17 cellular contexts compared by ENCODE assay signal in genomic region chr9:131840220-131840619, GRCh38.
A peak's percentile ranks its signal among the peaks of the same experiment; 100 is the strongest.
DNase-seq lines count a peak whose midpoint lies in the region; ATAC-seq and TF ChIP-seq lines count a peak whose summit lies in the region.
"Had no signal": no experiment of that assay in that cellular context is flagged by ENCODE, and none has a peak within 500 bp of the region (broad histone marks: within the 10 kb centered on the region; RNA-seq: fewer than 3 reads in every experiment).

No MANE protein-coding gene starts in this region.

- no peak for TF ChIP-seq RAD21 in HCT116 (IDR thresholded peaks at IDR 0.05; ENCODE audit: low read depth)

- RAD21 ChIA-PET in HCT116 (lab: Charles Lee; ENCODE audit: low non-redundant PET in 1 of 2, low total read pairs in 2 of 2, uncharacterized antibody in 2 of 2, unreplicated experiment in 2 of 2): no interaction called here

- POLR2A ChIA-PET in HCT116 (lab: Charles Lee): no interaction called here
- POLR2A ChIA-PET in activated CD8-positive, alpha-beta T cell treated with anti-CD3 and anti-CD28 coated beads for 36 hours (lab: Charles Lee): no interaction called here

- no peak overlapping the region for H3K9ac ChIP-seq in HCT116 (ENCODE audit: low read length)

- H3K4me3 Mint-ChIP-seq in activated T-cell treated with anti-CD3 and anti-CD28 coated beads, Interleukin-2, amount 50 U/mL, for 72 hours: peak overlapping the region; percentile 53 to 68
- no peak overlapping the region for H3K4me3 Mint-ChIP-seq in activated T-cell treated with anti-CD3 and anti-CD28 coated beads, Interleukin-2, amount 50 U/mL, for 4 hours
- H3K4me3 Mint-ChIP-seq in activated CD8-positive, alpha-beta T cell treated with anti-CD3 and anti-CD28 coated beads for 36 hours: no peak overlapping the region
- H3K4me3 Mint-ChIP-seq: CD14-positive monocyte, nephron had no signal

- H3K4me2 ChIP-seq in HCT116 (ENCODE audit: low read length) (peak overlapping the region; percentile 29), osteoblast (ENCODE audit: insufficient read depth, low read length) (peak overlapping the region; percentile 30)

- H3K79me2 ChIP-seq in HCT116 (ENCODE audit: insufficient read depth, low read length) (no peaks in the 10 kb centered on the region), osteoblast (ENCODE audit: insufficient read depth, low read length) (no peaks in the 10 kb centered on the region)

- ATAC-seq in activated T-cell treated with anti-CD3 and anti-CD28 coated beads, Interleukin-2, amount 50 U/mL, for 72 hours (replicated peaks in 1 of 2): peak in 1 of 2 donors; percentile 36
- no peak for ATAC-seq in activated T-cell treated with anti-CD3 and anti-CD28 coated beads, Interleukin-2, amount 50 U/mL, for 4 hours
- ATAC-seq in HCT116 (peak; percentile 21; the same call in 1 of the 2 replicates), omental fat pad (ENCODE audit: low FRiP score) (no peak), GM18873 (IDR thresholded peaks at IDR 0.05; ENCODE audit: low FRiP score, unreplicated experiment) (no peak)
- peak; percentile 19 for ATAC-seq in activated CD8-positive, alpha-beta T cell treated with anti-CD3 and anti-CD28 coated beads for 36 hours
- ATAC-seq: left colon, psoas muscle had no signal

- H3K27me3 Mint-ChIP-seq in activated T-cell treated with anti-CD3 and anti-CD28 coated beads, Interleukin-2, amount 50 U/mL, for 72 hours (ENCODE audit: low read depth): peaks cover 33% of the 10 kb centered on the region
- peaks cover 34% of the 10 kb centered on the region for H3K27me3 Mint-ChIP-seq in activated T-cell treated with anti-CD3 and anti-CD28 coated beads, Interleukin-2, amount 50 U/mL, for 4 hours (ENCODE audit: low read depth)
- peaks cover 6% of the 10 kb centered on the region for H3K27me3 Mint-ChIP-seq in activated CD8-positive, alpha-beta T cell treated with anti-CD3 and anti-CD28 coated beads for 36 hours

- no peak overlapping the region for H2AFZ ChIP-seq in HCT116 (ENCODE audit: low read depth, low read length, poor library complexity, severe bottlenecking)
- H2AFZ ChIP-seq in osteoblast (ENCODE audit: low read length): no peak overlapping the region

- intact Hi-C loops in HCT116 (cut with micrococcal nuclease): no loop called here
- intact Hi-C loops in activated CD8-positive, alpha-beta T cell treated with anti-CD3 and anti-CD28 coated beads for 36 hours (cut with micrococcal nuclease): no loop called here

- peaks cover 20% of the 10 kb centered on the region for H3K4me1 Mint-ChIP-seq in activated T-cell treated with anti-CD3 and anti-CD28 coated beads, Interleukin-2, amount 50 U/mL, for 72 hours (ENCODE audit: low read depth)
- peaks cover 9% of the 10 kb centered on the region for H3K4me1 Mint-ChIP-seq in activated T-cell treated with anti-CD3 and anti-CD28 coated beads, Interleukin-2, amount 50 U/mL, for 4 hours (ENCODE audit: low read depth)
- peaks cover 9% of the 10 kb centered on the region for H3K4me1 Mint-ChIP-seq in activated CD8-positive, alpha-beta T cell treated with anti-CD3 and anti-CD28 coated beads for 36 hours (ENCODE audit: low read depth)
- H3K4me1 Mint-ChIP-seq: CD14-positive monocyte had no signal

- H3K4me1 ChIP-seq in HCT116 (ENCODE audit: control insufficient read depth in 1 of 2, insufficient read depth in 2 of 2, low read length in 2 of 2): peaks cover 4 to 10% of the 10 kb centered on the region in 2 experiments; a peak in 3 of 4 replicates
- peaks cover 14% of the 10 kb centered on the region for H3K4me1 ChIP-seq in osteoblast (ENCODE audit: insufficient read depth, low read length)
- H3K4me1 ChIP-seq: psoas muscle had no signal

- H3K27me3 ChIP-seq in HCT116 (ENCODE audit: insufficient read depth, low read length): no peaks in the 10 kb centered on the region
- H3K27me3 ChIP-seq in osteoblast (ENCODE audit: insufficient read depth, low read length): peaks cover 23% of the 10 kb centered on the region

- H3K9me2 ChIP-seq in HCT116 (ENCODE audit: insufficient read depth): no peaks in the 10 kb centered on the region

- no peaks in the 10 kb centered on the region for H4K20me1 ChIP-seq in HCT116 (ENCODE audit: insufficient read depth)
- H4K20me1 ChIP-seq in osteoblast (ENCODE audit: insufficient read depth, low read length): peaks cover 7% of the 10 kb centered on the region

- no peaks in the 10 kb centered on the region for H3K9me3 Mint-ChIP-seq in activated T-cell treated with anti-CD3 and anti-CD28 coated beads, Interleukin-2, amount 50 U/mL, for 72 hours
- no peaks in the 10 kb centered on the region for H3K9me3 Mint-ChIP-seq in activated T-cell treated with anti-CD3 and anti-CD28 coated beads, Interleukin-2, amount 50 U/mL, for 4 hours
- H3K9me3 Mint-ChIP-seq in activated CD8-positive, alpha-beta T cell treated with anti-CD3 and anti-CD28 coated beads for 36 hours: no peaks in the 10 kb centered on the region
- H3K9me3 Mint-ChIP-seq: nephron had no signal

- H3K27ac ChIP-seq in HCT116 (ENCODE audit: low read depth, low read length) (no peak overlapping the region), osteoblast (ENCODE audit: low read depth, low read length) (no peak overlapping the region)
- H3K27ac ChIP-seq: psoas muscle had no signal

- no peaks in the 10 kb centered on the region for H3K36me3 ChIP-seq in HCT116 (ENCODE audit: control insufficient read depth in 1 of 2, insufficient read depth in 2 of 2, low read length in 2 of 2)
- no peaks in the 10 kb centered on the region for H3K36me3 ChIP-seq in osteoblast (ENCODE audit: insufficient read depth, low read length)

- no peak overlapping the region for H3K4me3 ChIP-seq in HCT116 (replicated peaks in 1 of 2; ENCODE audit: low read depth in 1 of 2, low read length in 2 of 2)
- no peak overlapping the region for H3K4me3 ChIP-seq in osteoblast (ENCODE audit: insufficient read depth, low read length)
- H3K4me3 ChIP-seq: psoas muscle had no signal

- peak in 1 of 2 donors; percentile 37 for DNase-seq in activated T-cell treated with anti-CD3 and anti-CD28 coated beads, Interleukin-2, amount 50 U/mL, for 72 hours
- no peak for DNase-seq in activated T-cell treated with anti-CD3 and anti-CD28 coated beads, Interleukin-2, amount 50 U/mL, for 4 hours
- DNase-seq in HCT116 (ENCODE audit: low read depth, low spot score) (no peak), osteoblast (ENCODE audit: insufficient read length, low spot score, missing footprints) (peak; percentile 82), omental fat pad (ENCODE audit: low spot score) (no peak), AG08395 (ENCODE audit: low spot score) (no peak)
- DNase-seq in activated CD8-positive, alpha-beta T cell treated with anti-CD3 and anti-CD28 coated beads for 36 hours: no peak
- DNase-seq: anterior cingulate cortex, Karpas-422, left colon, NCI-H2107, NCI-H524 treated with DMSO at 0.1 percent for 48 hours, SW 1271 had no signal

- BruUV-seq in HCT116 (replicated peaks; lab: Mats Ljungman, UMichigan): no TSS peak

- TF ChIP-seq CTCF in HCT116 (IDR thresholded peaks at IDR 0.05 in 2 of 3, conservative IDR thresholded peaks at IDR 0.05 in 1 of 3; ENCODE audit: borderline replicate concordance in 1 of 3, insufficient read depth in 1 of 3, low read depth in 2 of 3, low read length in 2 of 3) (no peak), osteoblast (IDR thresholded peaks at IDR 0.05; ENCODE audit: extremely low read depth, low read depth, low read length) (no peak), omental fat pad (IDR thresholded peaks at IDR 0.05) (no peak)
- TF ChIP-seq CTCF in activated CD8-positive, alpha-beta T cell treated with anti-CD3 and anti-CD28 coated beads for 36 hours (IDR thresholded peaks at IDR 0.05): no peak

- no peak for TF ChIP-seq POLR2A in HCT116 (IDR thresholded peaks at IDR 0.05; ENCODE audit: borderline replicate concordance, extremely low read depth, insufficient read depth, insufficient read length)

- H3K9me3 ChIP-seq in HCT116 (ENCODE audit: control insufficient read depth in 1 of 2, insufficient read depth in 1 of 2, low read depth in 1 of 2, low read length in 2 of 2) (no peaks in the 10 kb centered on the region), osteoblast (ENCODE audit: low read depth, low read length) (no peaks in the 10 kb centered on the region)
- H3K9me3 ChIP-seq: psoas muscle had no signal

- peaks cover 2 to 3% of the 10 kb centered on the region in 2 donors for H3K36me3 Mint-ChIP-seq in activated T-cell treated with anti-CD3 and anti-CD28 coated beads, Interleukin-2, amount 50 U/mL, for 72 hours (ENCODE audit: insufficient read depth in 2 of 2)
- no peaks in the 10 kb centered on the region for H3K36me3 Mint-ChIP-seq in activated T-cell treated with anti-CD3 and anti-CD28 coated beads, Interleukin-2, amount 50 U/mL, for 4 hours (ENCODE audit: insufficient read depth)
- H3K36me3 Mint-ChIP-seq in activated CD8-positive, alpha-beta T cell treated with anti-CD3 and anti-CD28 coated beads for 36 hours (ENCODE audit: low read depth): no peaks in the 10 kb centered on the region
- H3K36me3 Mint-ChIP-seq: CD14-positive monocyte had no signal

- peak overlapping the region; percentile 84 for H3K27ac Mint-ChIP-seq in activated T-cell treated with anti-CD3 and anti-CD28 coated beads, Interleukin-2, amount 50 U/mL, for 72 hours
- peak overlapping the region; percentile 61 for H3K27ac Mint-ChIP-seq in activated CD8-positive, alpha-beta T cell treated with anti-CD3 and anti-CD28 coated beads for 36 hours

- CTCF ChIA-PET in HCT116 (lab: Charles Lee): interaction anchor here (1.4 to 1.6 kb wide), 2 partner anchors 396 to 412 kb away, joined by 3 read pairs; no protein-coding TSS in a partner anchor
- CTCF ChIA-PET in activated CD8-positive, alpha-beta T cell treated with anti-CD3 and anti-CD28 coated beads for 36 hours (lab: Charles Lee): interaction anchor here (0.8 to 1.1 kb wide), 2 partner anchors 77 to 419 kb away, joined by 3 to 4 read pairs; no protein-coding TSS in a partner anchor

TF ChIP-seq in HCT116, 20 proteins besides CTCF, POLR2A, EP300 and RAD21:
- TF ChIP-seq ATF3 (IDR thresholded peaks at IDR 0.05) (no peak), FOSL1 (IDR thresholded peaks at IDR 0.05; ENCODE audit: low read depth) (no peak), ZNF274 (IDR thresholded peaks at IDR 0.05; ENCODE audit: low read depth, low read length) (no peak), ELF1 (IDR thresholded peaks at IDR 0.05; ENCODE audit: borderline replicate concordance, low read depth) (no peak), EZH2phosphoT487 (IDR thresholded peaks at IDR 0.05; ENCODE audit: borderline replicate concordance) (no peak)

Comparison
In these comparisons a context has a peak if more than half of its experiments do, and no peak if none do; other contexts are left out.
1. H3K4me3 Mint-ChIP-seq: peak in activated T-cell treated with anti-CD3 and anti-CD28 coated beads, Interleukin-2, amount 50 U/mL, for 72 hours (2 of 2); none in activated T-cell treated with anti-CD3 and anti-CD28 coated beads, Interleukin-2, amount 50 U/mL, for 4 hours (single experiment) and activated CD8-positive, alpha-beta T cell treated with anti-CD3 and anti-CD28 coated beads for 36 hours (single experiment).
2. ATAC-seq: peak in HCT116 (single experiment) and activated CD8-positive, alpha-beta T cell treated with anti-CD3 and anti-CD28 coated beads for 36 hours (single experiment); none in activated T-cell treated with anti-CD3 and anti-CD28 coated beads, Interleukin-2, amount 50 U/mL, for 4 hours (0 of 2), omental fat pad (single experiment) and GM18873 (single experiment).